ENCODE assay signal across 2 cellular contexts in genomic region chr7:22894585-22894984, GRCh38.
TF ChIP-seq lines count a peak whose summit lies in the region.

No MANE protein-coding gene starts in this region.

TF ChIP-seq in HepG2, 621 proteins besides CTCF, POLR2A, EP300 and RAD21 (continued from another document):
- no peak for TF ChIP-seq AHDC1 (CRISPR knock-in tag; IDR thresholded peaks at IDR 0.05; ENCODE audit: borderline replicate concordance)

TF ChIP-seq in H1, 55 proteins besides CTCF, POLR2A, EP300 and RAD21:
- TF ChIP-seq CHD7 (IDR thresholded peaks at IDR 0.05; ENCODE audit: insufficient replicate concordance, low read length) = no peak
- TF ChIP-seq SIN3A (conservative IDR thresholded peaks at IDR 0.05 in 1 of 2, IDR thresholded peaks at IDR 0.05 in 1 of 2; ENCODE audit: low read depth in 1 of 2, low read length in 2 of 2) = no peak
- no peak for TF ChIP-seq USF2 (IDR thresholded peaks at IDR 0.05; ENCODE audit: low read length)
- no peak for TF ChIP-seq ASH2L (IDR thresholded peaks at IDR 0.05; ENCODE audit: low read length)
